7 cellular contexts compared by ENCODE assay signal in genomic region chr11:36500315-36500721, GRCh38. TPM values are rescaled to one million over a fixed set of nuclear protein-coding genes. Genes with fewer than 3 reads are reported as not detected.
A peak's percentile ranks its signal among the peaks of the same experiment; 100 is the strongest.
DNase-seq lines count a peak whose midpoint lies in the region; ATAC-seq and TF ChIP-seq lines count a peak whose summit lies in the region.

No MANE protein-coding gene starts in this region.

- peak overlapping the region; percentile 5 for H3K27ac Mint-ChIP-seq in central memory CD8-positive, alpha-beta T cell (ENCODE audit: low read depth)

- H3K36me3 Mint-ChIP-seq in central memory CD8-positive, alpha-beta T cell (ENCODE audit: insufficient read depth) = peaks cover 48% of the 10 kb centered on the region

- no peaks in the 10 kb centered on the region for H3K9me3 Mint-ChIP-seq in central memory CD8-positive, alpha-beta T cell

- POLR2A ChIA-PET in HEK293 (lab: Yijun Ruan, JAX) = interaction anchor here (0.5 to 2.9 kb wide), 2 partner anchors 10 to 19 kb away, joined by 5 to 12 read pairs; partner anchors contain the start of gene TRAF6

- H3K4me3 ChIP-seq in HEK293 (ENCODE audit: low read depth, low read length) (no peak overlapping the region), mucosa of descending colon (no peak overlapping the region)
- H3K4me3 ChIP-seq in effector memory CD4-positive, alpha-beta T cell (ENCODE audit: insufficient read depth, low read depth, low read length, poor library complexity, severe bottlenecking) = no peak overlapping the region

- no peaks in the 10 kb centered on the region for H3K9me3 ChIP-seq in HEK293 (ENCODE audit: control insufficient read depth, insufficient read depth, low read depth, low read length)
- H3K9me3 ChIP-seq in mucosa of descending colon = no peaks in the 10 kb centered on the region
- no peaks in the 10 kb centered on the region for H3K9me3 ChIP-seq in effector memory CD4-positive, alpha-beta T cell (ENCODE audit: control insufficient read depth, low read length)

- no peaks in the 10 kb centered on the region for H3K4me1 ChIP-seq in HEK293 (ENCODE audit: control insufficient read depth, insufficient read depth, low read length)
- peaks cover 7% of the 10 kb centered on the region for H3K4me1 ChIP-seq in mucosa of descending colon (ENCODE audit: low read depth)
- H3K4me1 ChIP-seq in effector memory CD4-positive, alpha-beta T cell (ENCODE audit: control insufficient read depth, insufficient read depth, low read length, poor library complexity, severe bottlenecking) = no peaks in the 10 kb centered on the region

- H3K27ac ChIP-seq in HEK293 (ENCODE audit: extremely low read depth, low read depth, low read length) = no peak overlapping the region
- no peak overlapping the region for H3K27ac ChIP-seq in effector memory CD4-positive, alpha-beta T cell (ENCODE audit: insufficient read depth, low read length, poor library complexity, severe bottlenecking)

- no peak overlapping the region for H3K4me3 Mint-ChIP-seq in central memory CD8-positive, alpha-beta T cell

- CTCF ChIA-PET in HEK293 (lab: Yijun Ruan, JAX) = interaction anchor here (0.7 to 4.9 kb wide), 4 partner anchors 11 to 246 kb away, joined by 3 to 23 read pairs (median 12); partner anchors contain the start of gene TRAF6

- DNase-seq in M059J (ENCODE audit: low read depth) (peak; percentile 96), mucosa of descending colon (peak in 1 of 3 donors; percentile 35), DMS153 treated with DMSO at 0.1 percent for 48 hours (lab: John Stamatoyannopoulos, UW; ENCODE audit: unreplicated experiment) (no peak)
- no peak for DNase-seq in central memory CD8-positive, alpha-beta T cell (ENCODE audit: low spot score in 2 of 2)
- no peak for DNase-seq in effector memory CD4-positive, alpha-beta T cell

- H3K27me3 Mint-ChIP-seq in central memory CD8-positive, alpha-beta T cell = no peaks in the 10 kb centered on the region

- intact Hi-C loops in mucosa of descending colon (cut with DNase I, micrococcal nuclease) = no loop called here

- ATAC-seq in GM18502 (IDR thresholded peaks at IDR 0.05; ENCODE audit: poor library complexity, unreplicated experiment) = peak; percentile 95
- no peak for ATAC-seq in central memory CD8-positive, alpha-beta T cell (replicated peaks; ENCODE audit: extremely low read depth, poor library complexity, severe bottlenecking)
- ATAC-seq in mucosa of descending colon = peak; percentile 99

- TF ChIP-seq CTCF in HEK293 (tag by site-specific recombination; IDR thresholded peaks at IDR 0.05) = no peak
- TF ChIP-seq CTCF in mucosa of descending colon (IDR thresholded peaks at IDR 0.05) = no peak

- H3K36me3 ChIP-seq in HEK293 (ENCODE audit: control insufficient read depth in 2 of 2, insufficient read depth in 1 of 2, low read length in 2 of 2) (peaks cover 7 to 42% of the 10 kb centered on the region in 2 experiments), mucosa of descending colon (ENCODE audit: low read depth) (peaks cover 5% of the 10 kb centered on the region)
- H3K36me3 ChIP-seq in effector memory CD4-positive, alpha-beta T cell (ENCODE audit: control insufficient read depth, insufficient read depth, low read length) = peaks cover 56% of the 10 kb centered on the region

- H3K27me3 ChIP-seq in effector memory CD4-positive, alpha-beta T cell (replicated peaks; ENCODE audit: control insufficient read depth, insufficient read depth, low read length, poor library complexity, severe bottlenecking) = no peaks in the 10 kb centered on the region

- H3K4me1 Mint-ChIP-seq in central memory CD8-positive, alpha-beta T cell = peaks cover 41% of the 10 kb centered on the region

TF ChIP-seq in HEK293, 187 proteins besides CTCF, POLR2A, EP300 and RAD21 (continues in another document):
- peak; percentile 91 for TF ChIP-seq ZNF341 (tag by site-specific recombination; IDR thresholded peaks at IDR 0.05; ENCODE audit: low read depth)
- TF ChIP-seq ZIC2 (tag by site-specific recombination; IDR thresholded peaks at IDR 0.05) = 0 out of 2 replicates have a peak, but pooled peaks have one; percentile 12
- peak; percentile 41; the same call in 1 of the 2 replicates for TF ChIP-seq PRDM1 (tag by site-specific recombination; IDR thresholded peaks at IDR 0.05)
- TF ChIP-seq, protein P1, sequence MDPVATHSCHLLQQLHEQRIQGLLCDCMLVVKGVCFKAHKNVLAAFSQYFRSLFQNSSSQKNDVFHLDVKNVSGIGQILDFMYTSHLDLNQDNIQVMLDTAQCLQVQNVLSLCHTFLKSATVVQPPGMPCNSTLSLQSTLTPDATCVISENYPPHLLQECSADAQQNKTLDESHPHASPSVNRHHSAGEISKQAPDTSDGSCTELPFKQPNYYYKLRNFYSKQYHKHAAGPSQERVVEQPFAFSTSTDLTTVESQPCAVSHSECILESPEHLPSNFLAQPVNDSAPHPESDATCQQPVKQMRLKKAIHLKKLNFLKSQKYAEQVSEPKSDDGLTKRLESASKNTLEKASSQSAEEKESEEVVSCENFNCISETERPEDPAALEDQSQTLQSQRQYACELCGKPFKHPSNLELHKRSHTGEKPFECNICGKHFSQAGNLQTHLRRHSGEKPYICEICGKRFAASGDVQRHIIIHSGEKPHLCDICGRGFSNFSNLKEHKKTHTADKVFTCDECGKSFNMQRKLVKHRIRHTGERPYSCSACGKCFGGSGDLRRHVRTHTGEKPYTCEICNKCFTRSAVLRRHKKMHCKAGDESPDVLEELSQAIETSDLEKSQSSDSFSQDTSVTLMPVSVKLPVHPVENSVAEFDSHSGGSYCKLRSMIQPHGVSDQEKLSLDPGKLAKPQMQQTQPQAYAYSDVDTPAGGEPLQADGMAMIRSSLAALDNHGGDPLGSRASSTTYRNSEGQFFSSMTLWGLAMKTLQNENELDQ (tag by site-specific recombination; IDR thresholded peaks at IDR 0.05; ENCODE audit: low read depth) = no peak
- no peak for TF ChIP-seq ZNF623 (tag by site-specific recombination; IDR thresholded peaks at IDR 0.05)
- TF ChIP-seq, protein P2, sequence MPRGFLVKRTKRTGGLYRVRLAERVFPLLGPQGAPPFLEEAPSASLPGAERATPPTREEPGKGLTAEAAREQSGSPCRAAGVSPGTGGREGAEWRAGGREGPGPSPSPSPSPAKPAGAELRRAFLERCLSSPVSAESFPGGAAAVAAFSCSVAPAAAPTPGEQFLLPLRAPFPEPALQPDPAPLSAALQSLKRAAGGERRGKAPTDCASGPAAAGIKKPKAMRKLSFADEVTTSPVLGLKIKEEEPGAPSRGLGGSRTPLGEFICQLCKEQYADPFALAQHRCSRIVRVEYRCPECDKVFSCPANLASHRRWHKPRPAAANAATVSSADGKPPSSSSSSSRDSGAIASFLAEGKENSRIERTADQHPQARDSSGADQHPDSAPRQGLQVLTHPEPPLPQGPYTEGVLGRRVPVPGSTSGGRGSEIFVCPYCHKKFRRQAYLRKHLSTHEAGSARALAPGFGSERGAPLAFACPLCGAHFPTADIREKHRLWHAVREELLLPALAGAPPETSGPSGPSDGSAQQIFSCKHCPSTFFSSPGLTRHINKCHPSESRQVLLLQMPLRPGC (tag by site-specific recombination; IDR thresholded peaks at IDR 0.05) = no peak
- no peak for TF ChIP-seq ZNF214 (tag by site-specific recombination; IDR thresholded peaks at IDR 0.05; ENCODE audit: borderline replicate concordance)
- TF ChIP-seq SP2 (tag by site-specific recombination; IDR thresholded peaks at IDR 0.05) = no peak
- no peak for TF ChIP-seq ZBTB8A (tag by site-specific recombination; IDR thresholded peaks at IDR 0.05)
- TF ChIP-seq ZNF174 (tag by site-specific recombination; IDR thresholded peaks at IDR 0.05) = no peak
- peak; percentile 92 for TF ChIP-seq ATF2 (tag by site-specific recombination; IDR thresholded peaks at IDR 0.05; ENCODE audit: low read depth)
- peak; percentile 80 for TF ChIP-seq ZNF660 (tag by site-specific recombination; IDR thresholded peaks at IDR 0.05)
- no peak for TF ChIP-seq ZNF560 (tag by site-specific recombination; IDR thresholded peaks at IDR 0.05; ENCODE audit: borderline replicate concordance)
- no peak for TF ChIP-seq ZNF677 (tag by site-specific recombination; IDR thresholded peaks at IDR 0.05)
- no peak for TF ChIP-seq ZNF2 (tag by site-specific recombination; IDR thresholded peaks at IDR 0.05)
- no peak for TF ChIP-seq ZNF391 (tag by site-specific recombination; IDR thresholded peaks at IDR 0.05; ENCODE audit: borderline replicate concordance, low read depth)
- peak; percentile 50; the same call in 1 of the 2 replicates for TF ChIP-seq ZNF366 (tag by site-specific recombination; conservative IDR thresholded peaks at IDR 0.05)
- no peak for TF ChIP-seq ZNF626 (tag by site-specific recombination; IDR thresholded peaks at IDR 0.05)
- no peak for TF ChIP-seq ZNF837 (tag by site-specific recombination; IDR thresholded peaks at IDR 0.05)
- TF ChIP-seq ZNF600 (tag by site-specific recombination; IDR thresholded peaks at IDR 0.05) = peak; percentile 51
- 0 out of 2 replicates have a peak, but pooled peaks have one; percentile 17 for TF ChIP-seq ZNF692 (tag by site-specific recombination; IDR thresholded peaks at IDR 0.05)
- TF ChIP-seq ZNF223 (tag by site-specific recombination; IDR thresholded peaks at IDR 0.05) = no peak

RNA-seq across cellular contexts. Expression of gene TRAF6, which starts 9.8 kb away (rescaled TPM):
- total RNA-seq in M059J (2014; rRNA removed; shearing (Covaris generic)) = 3.2 and 8.4 TPM in 2 replicates
- total RNA-seq in mucosa of descending colon = 10 to 100 TPM; 15.5 to 19.2 (median 17.9) TPM
